In the genomic region with DNA sequence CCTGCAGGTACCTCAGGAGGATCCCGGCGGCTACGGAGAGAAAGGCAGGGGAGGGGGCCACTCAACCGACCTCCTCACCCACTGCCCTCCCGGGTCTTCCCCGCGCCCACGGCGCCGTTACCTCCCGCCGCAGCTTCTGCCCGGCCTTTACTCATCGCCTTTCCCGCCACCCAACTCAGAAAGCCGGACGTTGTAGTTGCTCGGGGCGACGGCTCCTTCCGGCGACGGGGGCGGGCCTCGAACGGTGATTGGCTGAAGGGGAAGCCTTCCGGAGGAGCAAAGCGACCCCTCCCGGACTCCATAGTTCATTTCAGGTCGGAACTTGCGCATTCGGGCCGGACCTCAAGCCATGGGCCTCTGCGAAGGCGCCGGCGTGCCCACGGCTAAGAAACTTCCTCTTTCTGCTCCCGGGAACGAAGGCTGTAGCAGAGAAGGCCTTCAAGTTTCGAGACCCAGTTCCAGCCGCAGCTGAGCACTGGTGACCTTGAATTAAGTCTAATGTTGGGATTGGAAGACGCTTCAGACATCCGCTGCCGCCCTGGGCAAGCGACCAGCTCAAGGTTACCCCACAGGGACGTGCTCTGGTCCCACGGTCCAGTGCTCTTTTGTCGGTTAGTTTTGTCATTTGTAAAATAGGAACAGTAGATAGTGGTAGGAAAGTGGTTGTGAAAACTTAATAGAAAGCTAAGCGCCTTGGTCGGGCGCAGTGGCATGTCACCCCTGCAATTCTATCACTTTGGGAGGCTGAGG, we compare ENCODE assay signal across 8 cellular contexts. TPM values are rescaled to one million over a fixed set of nuclear protein-coding genes. Genes with fewer than 3 reads are reported as not detected.
A peak's percentile ranks its signal among the peaks of the same experiment; 100 is the strongest.
DNase-seq lines count a peak whose midpoint lies in the region; ATAC-seq and TF ChIP-seq lines count a peak whose summit lies in the region.

Gene PSMC3IP (minus strand): TSS at position 198 of the 750 bp plus-strand sequence. CDS start 43 bp downstream, at position 155.

- TF ChIP-seq POLR2A in Peyer's patch (IDR thresholded peaks at IDR 0.05): peak; percentile 78 to 82

- H4K20me1 ChIP-seq in DND-41 (ENCODE audit: insufficient read depth, low read length): peaks cover 7% of the 10 kb centered on the region; the same call in 1 of the 2 replicates
- H4K20me1 ChIP-seq in Karpas-422 (ENCODE audit: insufficient read depth, low read depth, low read length): no peaks in the 10 kb centered on the region

- H3K27ac ChIP-seq in DND-41 (ENCODE audit: low read length) (peak within 1 kb of the TSS; percentile 87), Karpas-422 (ENCODE audit: low read length) (peak within 1 kb of the TSS; percentile 96), Peyer's patch (peak within 1 kb of the TSS; percentile 81 to 92 (median 87)), muscle layer of colon (ENCODE audit: low read depth, low read length) (peak within 1 kb of the TSS; percentile 96)

- peak within 1 kb of the TSS; percentile 98 for H3K4me3 Mint-ChIP-seq in activated T-cell treated with anti-CD3 and anti-CD28 coated beads, Interleukin-2, amount 50 U/mL, for 4 hours

- H3K9me3 ChIP-seq in DND-41 (ENCODE audit: insufficient read depth, low read length, severe bottlenecking) (no peaks in the 10 kb centered on the region), Karpas-422 (ENCODE audit: low read length) (no peaks in the 10 kb centered on the region), Peyer's patch (no peaks in the 10 kb centered on the region), muscle layer of colon (ENCODE audit: low read length) (no peaks in the 10 kb centered on the region)

- H3K4me3 ChIP-seq in DND-41 (ENCODE audit: low read depth in 1 of 2, low read length in 2 of 2) (peak within 1 kb of the TSS; percentile 89 to 92), Karpas-422 (ENCODE audit: low read length) (peak within 1 kb of the TSS; percentile 87), Peyer's patch (peak within 1 kb of the TSS; percentile 48 to 89 (median 60)), muscle layer of colon (ENCODE audit: low read depth in 1 of 2, low read length in 2 of 2) (peak within 1 kb of the TSS; percentile 82 to 91)

- H3K36me3 Mint-ChIP-seq in activated T-cell treated with anti-CD3 and anti-CD28 coated beads, Interleukin-2, amount 50 U/mL, for 4 hours (ENCODE audit: insufficient read depth): peaks cover 20% of the 10 kb centered on the region

- H3K4me2 ChIP-seq in DND-41 (ENCODE audit: insufficient read depth, low read length) (peak within 1 kb of the TSS; percentile 74), Karpas-422 (ENCODE audit: low read depth, low read length, poor library complexity, severe bottlenecking) (peak within 1 kb of the TSS; percentile 100)

- DNase-seq in DND-41: peak; percentile 94
- peak; percentile 98 for DNase-seq in Karpas-422
- DNase-seq in Peyer's patch: peak; percentile 92 to 98 (median 96)
- peak; percentile 88 for DNase-seq in activated T-cell treated with anti-CD3 and anti-CD28 coated beads, Interleukin-2, amount 50 U/mL, for 4 hours
- DNase-seq in stimulated activated CD8-positive, alpha-beta memory T cell treated with anti-CD3 and anti-CD28 coated beads, Interleukin-7, amount 100 ng/mL, for 1 hour (ENCODE audit: low read depth in 2 of 2): peak; percentile 73 to 84

- H3K9me3 Mint-ChIP-seq in activated T-cell treated with anti-CD3 and anti-CD28 coated beads, Interleukin-2, amount 50 U/mL, for 4 hours: no peaks in the 10 kb centered on the region

- peaks cover 57% of the 10 kb centered on the region for H3K4me1 ChIP-seq in DND-41 (ENCODE audit: insufficient read depth, low read length)
- peaks cover 45% of the 10 kb centered on the region for H3K4me1 ChIP-seq in Karpas-422 (ENCODE audit: low read length)
- H3K4me1 ChIP-seq in Peyer's patch: peaks cover 0 to 22% (median 6%) of the 10 kb centered on the region in 4 donors
- H3K4me1 ChIP-seq in muscle layer of colon (ENCODE audit: insufficient read depth, low read length): peaks cover 12% of the 10 kb centered on the region

- H3K9ac ChIP-seq in DND-41 (ENCODE audit: low read depth, low read length) (peak within 1 kb of the TSS; percentile 76), Karpas-422 (ENCODE audit: low read length) (peak within 1 kb of the TSS; percentile 98), muscle layer of colon (ENCODE audit: low read length) (peak within 1 kb of the TSS; percentile 37)

- H3K79me2 ChIP-seq in DND-41 (ENCODE audit: insufficient read depth, low read length) (peaks cover 65% of the 10 kb centered on the region), Karpas-422 (ENCODE audit: low read length) (peaks cover 28% of the 10 kb centered on the region)

- H3K27me3 ChIP-seq in DND-41 (ENCODE audit: insufficient read depth, low read length, poor library complexity) (no peaks in the 10 kb centered on the region), Karpas-422 (ENCODE audit: low read length) (no peaks in the 10 kb centered on the region), Peyer's patch (no peaks in the 10 kb centered on the region), muscle layer of colon (ENCODE audit: control insufficient read depth in 1 of 2, insufficient read depth in 2 of 2, low read length in 2 of 2) (no peaks in the 10 kb centered on the region)

- H2AFZ ChIP-seq in DND-41 (ENCODE audit: low read depth, low read length): peak within 1 kb of the TSS; percentile 95
- peak within 1 kb of the TSS; percentile 70; the same call in 1 of the 2 replicates for H2AFZ ChIP-seq in Karpas-422 (ENCODE audit: low read length)

- peaks cover 67% of the 10 kb centered on the region for H3K36me3 ChIP-seq in DND-41 (ENCODE audit: insufficient read depth, low read length)
- peaks cover 26% of the 10 kb centered on the region; the same call in 1 of the 2 replicates for H3K36me3 ChIP-seq in Karpas-422 (ENCODE audit: insufficient read depth, low read length)
- peaks cover 0 to 49% (median 0%) of the 10 kb centered on the region in 3 donors for H3K36me3 ChIP-seq in Peyer's patch
- peaks cover 52% of the 10 kb centered on the region for H3K36me3 ChIP-seq in muscle layer of colon (ENCODE audit: insufficient read depth, low read length)

- H3K4me1 Mint-ChIP-seq in activated T-cell treated with anti-CD3 and anti-CD28 coated beads, Interleukin-2, amount 50 U/mL, for 4 hours (ENCODE audit: low read depth): peaks cover 21% of the 10 kb centered on the region

- no peaks in the 10 kb centered on the region for H3K9me2 ChIP-seq in Karpas-422 (replicated peaks; ENCODE audit: insufficient read depth, low read length)

- no peaks in the 10 kb centered on the region for H3K27me3 Mint-ChIP-seq in activated T-cell treated with anti-CD3 and anti-CD28 coated beads, Interleukin-2, amount 50 U/mL, for 4 hours (ENCODE audit: low read depth)

- ATAC-seq in DND-41 (ENCODE audit: insufficient read depth, low read depth) (peak; percentile 88), GM21723 (IDR thresholded peaks at IDR 0.05; ENCODE audit: unreplicated experiment) (peak; percentile 72), esophagus mucosa (peak; percentile 92)
- peak; percentile 95 to 96 for ATAC-seq in activated T-cell treated with anti-CD3 and anti-CD28 coated beads, Interleukin-2, amount 50 U/mL, for 4 hours

- TF ChIP-seq CTCF in DND-41 (IDR thresholded peaks at IDR 0.05; ENCODE audit: borderline replicate concordance, extremely low read depth, low read length, poor library complexity, severe bottlenecking) (peak; percentile 60), Peyer's patch (IDR thresholded peaks at IDR 0.05) (peak in 5 of 6 experiments; percentile 24 to 59 (median 50))

RNA-seq across cellular contexts. Expression of gene PSMC3IP, which starts in this region (rescaled TPM):
- 5.3 and 7.9 TPM in 2 replicates for total RNA-seq in Karpas-422 (2014; rRNA removed; shearing (Covaris generic); ENCODE audit: low replicate concordance)
- total RNA-seq in Peyer's patch (1 to 10 TPM in 2 of 4 donors, not detected in 2; 1.2 to 1.5 TPM), esophagus mucosa (2.9 TPM)
- total RNA-seq in activated T-cell treated with anti-CD3 and anti-CD28 coated beads, Interleukin-2, amount 50 U/mL, for 4 hours: 10 to 100 TPM; 23.5 to 31.0 (median 26.9) TPM

Comparison
In these comparisons a context has a peak if more than half of its experiments do, and no peak if none do; other contexts are left out.
1. Peak in every context shown above with its lines: DNase-seq, ATAC-seq, H3K4me3 ChIP-seq and H3K27ac ChIP-seq.
2. H3K9ac ChIP-seq: peak in every context shown above with its lines; median percentile 98 in Karpas-422; 76 in DND-41; 37 in muscle layer of colon.